In genomic region chr4:11669156-11669555, GRCh38 we compare ENCODE assay signal across 28 cellular contexts.
DNase-seq lines count a peak whose midpoint lies in the region; ATAC-seq and TF ChIP-seq lines count a peak whose summit lies in the region.
"Had no signal": no experiment of that assay in that cellular context is flagged by ENCODE, and none has a peak within 500 bp of the region (broad histone marks: within the 10 kb centered on the region; RNA-seq: fewer than 3 reads in every experiment).

No MANE protein-coding gene starts in this region.

- no peaks in the 10 kb centered on the region for H3K9me3 Mint-ChIP-seq in GM23338
- no peaks in the 10 kb centered on the region for H3K9me3 Mint-ChIP-seq in naive thymus-derived CD8-positive, alpha-beta T cell
- no peaks in the 10 kb centered on the region for H3K9me3 Mint-ChIP-seq in activated naive CD4-positive, alpha-beta T cell treated with anti-CD3 and anti-CD28 coated beads for 36 hours
- H3K9me3 Mint-ChIP-seq: activated naive CD8-positive, alpha-beta T cell treated with anti-CD3 and anti-CD28 coated beads, Interleukin-2, amount 10 ng/mL, durations not matched to agents 7 days and 5 days; stimulated activated memory B cell treated with anti-CD40 and anti-IgM and Interleukin-4, amounts not matched to agents 10 μg/mL and 1 μg/mL and 100 μg/mL, for 72 hours had no signal

- H3K4me1 ChIP-seq in GM23338 (ENCODE audit: insufficient read depth) (no peaks in the 10 kb centered on the region), adipocyte (ENCODE audit: control insufficient read depth, insufficient read depth, low read length) (no peaks in the 10 kb centered on the region), ascending aorta (no peaks in the 10 kb centered on the region)
- H3K4me1 ChIP-seq: BLaER1, body of pancreas, gastrocnemius medialis, right atrium auricular region, upper lobe of right lung had no signal

- no peaks in the 10 kb centered on the region for H4K20me1 ChIP-seq in GM23338 (replicated peaks; ENCODE audit: insufficient read depth)
- H4K20me1 ChIP-seq: BLaER1 had no signal

- H3K27ac ChIP-seq in GM23338 (ENCODE audit: low read depth) (no peak overlapping the region), ascending aorta (no peak overlapping the region)
- H3K27ac ChIP-seq: BLaER1, body of pancreas, gastrocnemius medialis, right atrium auricular region, SK-N-MC, upper lobe of right lung had no signal

- no peak for ATAC-seq in GM23338
- ATAC-seq in naive thymus-derived CD8-positive, alpha-beta T cell = no peak
- ATAC-seq: activated CD8-positive, alpha-beta T cell treated with anti-CD3 and anti-CD28 coated beads, Interleukin-2, amount 10 ng/mL, durations not matched to agents 7 days and 5 days; body of pancreas; gastrocnemius medialis; natural killer cell treated with Interleukin-12 subunit alpha and Interleukin-12 subunit beta and Interleukin-15 and Interleukin-18, amount 100 ng/mL, for 72 hours; stimulated activated memory B cell treated with anti-CD40 and anti-IgM and Interleukin-4, amounts not matched to agents 10 μg/mL and 1 μg/mL and 100 μg/mL, for 72 hours; upper lobe of right lung had no signal

- DNase-seq in GM23338 (ENCODE audit: low spot score) (no peak), adipocyte (ENCODE audit: low read depth) (peak; percentile 2), fibroblast of mammary gland (ENCODE audit: low read depth) (peak; percentile 5), lung microvascular endothelial cell (ENCODE audit: low read depth in 2 of 2) (peak; percentile 37 to 66), ascending aorta (ENCODE audit: low spot score in 2 of 2) (no peak), head of caudate nucleus (no peak)
- DNase-seq in naive thymus-derived CD8-positive, alpha-beta T cell = no peak
- no peak for DNase-seq in activated naive CD4-positive, alpha-beta T cell treated with anti-CD3 and anti-CD28 coated beads for 36 hours
- DNase-seq: activated CD8-positive, alpha-beta T cell treated with anti-CD3 and anti-CD28 coated beads, Interleukin-2, amount 10 ng/mL, durations not matched to agents 7 days and 5 days; activated naive CD8-positive, alpha-beta T cell treated with anti-CD3 and anti-CD28 coated beads, Interleukin-2, amount 10 ng/mL, durations not matched to agents 7 days and 5 days; body of pancreas; DMS79 treated with DMSO at 0.1 percent for 48 hours; erythroblast; gastrocnemius medialis; H9; KG1; NCI-H1417 treated with DMSO at 0.1 percent for 48 hours; NCI-H2081; NCI-H2227 treated with DMSO at 0.1 percent for 48 hours; stimulated activated CD4-positive, alpha-beta T cell treated with anti-CD3 and anti-CD28 coated beads, Interleukin-12 subunit alpha, Interleukin-12 subunit beta, amount 100 ng/mL, for 4 hours; stimulated activated CD4-positive, alpha-beta T cell treated with anti-CD3 and anti-CD28 coated beads, Interleukin-4, amount 100 ng/mL, for 24 hours; T-helper 2 cell; upper lobe of right lung had no signal

- H3K4me3 ChIP-seq in GM23338 (no peak overlapping the region), adipocyte (ENCODE audit: low read length) (no peak overlapping the region), fibroblast of mammary gland (ENCODE audit: control insufficient read depth, low read depth, low read length) (no peak overlapping the region), ascending aorta (no peak overlapping the region)
- H3K4me3 ChIP-seq: BLaER1, body of pancreas, gastrocnemius medialis, right atrium auricular region, SK-N-MC, upper lobe of right lung had no signal

- H3F3A ChIP-seq in GM23338 (replicated peaks; ENCODE audit: low read depth) = no peaks in the 10 kb centered on the region

- no peak overlapping the region for H3K4me3 Mint-ChIP-seq in GM23338
- no peak overlapping the region for H3K4me3 Mint-ChIP-seq in naive thymus-derived CD8-positive, alpha-beta T cell
- no peak overlapping the region for H3K4me3 Mint-ChIP-seq in activated naive CD4-positive, alpha-beta T cell treated with anti-CD3 and anti-CD28 coated beads for 36 hours
- H3K4me3 Mint-ChIP-seq: activated CD8-positive, alpha-beta T cell treated with anti-CD3 and anti-CD28 coated beads, Interleukin-2, amount 10 ng/mL, durations not matched to agents 7 days and 5 days; activated naive CD8-positive, alpha-beta T cell treated with anti-CD3 and anti-CD28 coated beads, Interleukin-2, amount 10 ng/mL, durations not matched to agents 7 days and 5 days; H9; natural killer cell treated with Interleukin-12 subunit alpha and Interleukin-12 subunit beta and Interleukin-15 and Interleukin-18, amount 100 ng/mL, for 72 hours; stimulated activated memory B cell treated with anti-CD40 and anti-IgM and Interleukin-4, amounts not matched to agents 10 μg/mL and 1 μg/mL and 100 μg/mL, for 72 hours had no signal

- intact Hi-C loops in ascending aorta (cut with DNase I) (no loop called here), head of caudate nucleus (cut with DNase I) (no loop called here)
- intact Hi-C loops in activated naive CD4-positive, alpha-beta T cell treated with anti-CD3 and anti-CD28 coated beads for 36 hours (cut with micrococcal nuclease) = no loop called here

- 0 out of 2 replicates have a peak overlapping the region, but pooled peaks have one; percentile 12 for H2AFZ ChIP-seq in GM23338

- H3K27me3 ChIP-seq in GM23338 (ENCODE audit: insufficient read depth) (no peaks in the 10 kb centered on the region), adipocyte (replicated peaks; ENCODE audit: control insufficient read depth, insufficient read depth, low read length) (no peaks in the 10 kb centered on the region), ascending aorta (no peaks in the 10 kb centered on the region)
- H3K27me3 ChIP-seq: BLaER1, body of pancreas, gastrocnemius medialis, right atrium auricular region, upper lobe of right lung had no signal

- H3K36me3 Mint-ChIP-seq in GM23338 (ENCODE audit: low read depth) = no peaks in the 10 kb centered on the region
- no peaks in the 10 kb centered on the region for H3K36me3 Mint-ChIP-seq in naive thymus-derived CD8-positive, alpha-beta T cell
- no peaks in the 10 kb centered on the region for H3K36me3 Mint-ChIP-seq in activated naive CD4-positive, alpha-beta T cell treated with anti-CD3 and anti-CD28 coated beads for 36 hours (ENCODE audit: low read depth)
- H3K36me3 Mint-ChIP-seq: activated naive CD8-positive, alpha-beta T cell treated with anti-CD3 and anti-CD28 coated beads, Interleukin-2, amount 10 ng/mL, durations not matched to agents 7 days and 5 days; natural killer cell treated with Interleukin-12 subunit alpha and Interleukin-12 subunit beta and Interleukin-15 and Interleukin-18, amount 100 ng/mL, for 72 hours; stimulated activated memory B cell treated with anti-CD40 and anti-IgM and Interleukin-4, amounts not matched to agents 10 μg/mL and 1 μg/mL and 100 μg/mL, for 72 hours had no signal

- no peak overlapping the region for H3K4me2 ChIP-seq in GM23338
- H3K4me2 ChIP-seq: BLaER1 had no signal

- TF ChIP-seq CTCF in GM23338 (conservative IDR thresholded peaks at IDR 0.05; ENCODE audit: low read depth in 2 of 2) = no peak
- TF ChIP-seq CTCF in fibroblast of mammary gland (conservative IDR thresholded peaks at IDR 0.05; ENCODE audit: control insufficient read depth, insufficient read depth, low read depth, low read length) = no peak
- TF ChIP-seq CTCF in ascending aorta (IDR thresholded peaks at IDR 0.05) = no peak

- no peaks in the 10 kb centered on the region for H3K79me2 ChIP-seq in GM23338 (replicated peaks; ENCODE audit: insufficient read depth)

- H3K9me3 ChIP-seq in adipocyte (ENCODE audit: control insufficient read depth, low read length) = no peaks in the 10 kb centered on the region
- no peaks in the 10 kb centered on the region for H3K9me3 ChIP-seq in ascending aorta
- H3K9me3 ChIP-seq: BLaER1, body of pancreas, gastrocnemius medialis, right atrium auricular region, upper lobe of right lung had no signal

- H3K9ac ChIP-seq in adipocyte (ENCODE audit: low read length) = no peak overlapping the region
- H3K9ac ChIP-seq: BLaER1 had no signal

- POLR2A ChIA-PET in naive thymus-derived CD8-positive, alpha-beta T cell (lab: Charles Lee) = no interaction called here

- H3K36me3 ChIP-seq in GM23338 (ENCODE audit: insufficient read depth) = no peaks in the 10 kb centered on the region
- no peaks in the 10 kb centered on the region for H3K36me3 ChIP-seq in adipocyte (ENCODE audit: control insufficient read depth, insufficient read depth, low read length, severe bottlenecking)
- H3K36me3 ChIP-seq in ascending aorta = no peaks in the 10 kb centered on the region
- H3K36me3 ChIP-seq: BLaER1, gastrocnemius medialis, right atrium auricular region, upper lobe of right lung had no signal

- H3K9me2 ChIP-seq in GM23338 (ENCODE audit: insufficient read depth) = no peaks in the 10 kb centered on the region

- CTCF ChIA-PET in activated naive CD4-positive, alpha-beta T cell treated with anti-CD3 and anti-CD28 coated beads for 36 hours (lab: Charles Lee) = interaction anchor here (0.6 kb wide), 1 partner anchor 492 kb away, joined by 3 read pairs; no protein-coding TSS in a partner anchor

- no peaks in the 10 kb centered on the region for H3K27me3 Mint-ChIP-seq in GM23338 (ENCODE audit: insufficient read depth, low read depth, poor library complexity)
- H3K27me3 Mint-ChIP-seq in naive thymus-derived CD8-positive, alpha-beta T cell = peaks cover 0 to 10% (median 0%) of the 10 kb centered on the region in 5 donors
- H3K27me3 Mint-ChIP-seq in activated naive CD4-positive, alpha-beta T cell treated with anti-CD3 and anti-CD28 coated beads for 36 hours (ENCODE audit: low read depth) = peaks cover 4% of the 10 kb centered on the region
- H3K27me3 Mint-ChIP-seq: activated naive CD8-positive, alpha-beta T cell treated with anti-CD3 and anti-CD28 coated beads, Interleukin-2, amount 10 ng/mL, durations not matched to agents 7 days and 5 days; stimulated activated memory B cell treated with anti-CD40 and anti-IgM and Interleukin-4, amounts not matched to agents 10 μg/mL and 1 μg/mL and 100 μg/mL, for 72 hours had no signal

- no peak overlapping the region for H3K27ac Mint-ChIP-seq in GM23338
- no peak overlapping the region for H3K27ac Mint-ChIP-seq in naive thymus-derived CD8-positive, alpha-beta T cell
- H3K27ac Mint-ChIP-seq in activated naive CD4-positive, alpha-beta T cell treated with anti-CD3 and anti-CD28 coated beads for 36 hours = no peak overlapping the region
- H3K27ac Mint-ChIP-seq: activated CD8-positive, alpha-beta T cell treated with anti-CD3 and anti-CD28 coated beads, Interleukin-2, amount 10 ng/mL, durations not matched to agents 7 days and 5 days; activated naive CD8-positive, alpha-beta T cell treated with anti-CD3 and anti-CD28 coated beads, Interleukin-2, amount 10 ng/mL, durations not matched to agents 7 days and 5 days; H9; natural killer cell treated with Interleukin-12 subunit alpha and Interleukin-12 subunit beta and Interleukin-15 and Interleukin-18, amount 100 ng/mL, for 72 hours; stimulated activated memory B cell treated with anti-CD40 and anti-IgM and Interleukin-4, amounts not matched to agents 10 μg/mL and 1 μg/mL and 100 μg/mL, for 72 hours had no signal

- H3K4me1 Mint-ChIP-seq in GM23338 = no peaks in the 10 kb centered on the region
- H3K4me1 Mint-ChIP-seq in naive thymus-derived CD8-positive, alpha-beta T cell = no peaks in the 10 kb centered on the region
- no peaks in the 10 kb centered on the region for H3K4me1 Mint-ChIP-seq in activated naive CD4-positive, alpha-beta T cell treated with anti-CD3 and anti-CD28 coated beads for 36 hours (ENCODE audit: low read depth)
- H3K4me1 Mint-ChIP-seq: activated naive CD8-positive, alpha-beta T cell treated with anti-CD3 and anti-CD28 coated beads, Interleukin-2, amount 10 ng/mL, durations not matched to agents 7 days and 5 days; H9; stimulated activated memory B cell treated with anti-CD40 and anti-IgM and Interleukin-4, amounts not matched to agents 10 μg/mL and 1 μg/mL and 100 μg/mL, for 72 hours had no signal

Comparison
In these comparisons a context has a peak if more than half of its experiments do, and no peak if none do; other contexts are left out.
1. DNase-seq: peak in adipocyte (single experiment), fibroblast of mammary gland (single experiment) and lung microvascular endothelial cell (2 of 2); none in GM23338 (single experiment), naive thymus-derived CD8-positive, alpha-beta T cell (0 of 10), ascending aorta (0 of 2), head of caudate nucleus (0 of 42) and activated naive CD4-positive, alpha-beta T cell treated with anti-CD3 and anti-CD28 coated beads for 36 hours (single experiment).